16 cellular contexts compared by ENCODE assay signal in the genomic region with DNA sequence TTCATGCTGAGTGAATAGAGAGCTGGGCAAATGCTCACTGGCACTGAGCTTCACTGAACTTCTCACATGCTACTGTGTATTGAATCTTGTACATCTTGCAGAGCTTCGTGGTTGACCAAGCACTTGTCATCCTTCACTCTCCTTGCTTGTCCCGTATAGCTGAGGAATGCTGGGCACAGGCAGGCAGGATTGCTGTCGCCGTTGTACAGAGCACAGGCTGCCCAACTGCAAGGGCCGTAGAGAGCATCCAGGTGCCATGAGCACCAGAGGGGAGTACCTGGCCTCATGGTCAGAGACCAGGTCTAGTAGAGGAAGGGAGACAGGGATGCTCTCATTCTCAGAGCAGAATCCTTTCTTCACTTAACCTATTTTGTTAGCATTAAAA.
"Had no signal": no experiment of that assay in that cellular context is flagged by ENCODE, and none has a peak within 500 bp of the region (broad histone marks: within the 10 kb centered on the region; RNA-seq: fewer than 3 reads in every experiment).

No MANE protein-coding gene starts in this region.

- H3K27me3 Mint-ChIP-seq: activated CD8-positive, alpha-beta T cell treated with anti-CD3 and anti-CD28 coated beads for 36 hours; activated naive CD8-positive, alpha-beta T cell had no signal

- H3K4me2 ChIP-seq: SK-N-SH had no signal

- H3K4me1 ChIP-seq: ascending aorta, esophagus muscularis mucosa, heart left ventricle, left ventricle myocardium inferior, parathyroid adenoma, upper lobe of left lung had no signal

- H3K36me3 ChIP-seq: ascending aorta, esophagus muscularis mucosa, heart left ventricle, left ventricle myocardium inferior, upper lobe of left lung had no signal

- H3K9ac ChIP-seq: parathyroid adenoma, SK-N-SH had no signal

- H3K27ac ChIP-seq: ascending aorta, dorsolateral prefrontal cortex, esophagus muscularis mucosa, heart left ventricle, left ventricle myocardium inferior, parathyroid adenoma, skin epidermis, upper lobe of left lung had no signal

- H2AFZ ChIP-seq: parathyroid adenoma had no signal

- H3K27me3 ChIP-seq: ascending aorta, upper lobe of left lung had no signal

- H3K4me3 ChIP-seq: ascending aorta, dorsolateral prefrontal cortex, esophagus muscularis mucosa, heart left ventricle, left ventricle myocardium inferior, skin epidermis, upper lobe of left lung had no signal

- H3K9me3 ChIP-seq: ascending aorta, esophagus muscularis mucosa, heart left ventricle, left ventricle myocardium inferior, SK-N-SH, upper lobe of left lung had no signal

- DNase-seq: activated CD8-positive, alpha-beta T cell treated with anti-CD3 and anti-CD28 coated beads for 36 hours; activated gamma-delta T cell; left ventricle myocardium inferior; mesendoderm; retina had no signal

- H3K4me3 Mint-ChIP-seq: activated CD8-positive, alpha-beta T cell treated with anti-CD3 and anti-CD28 coated beads for 36 hours; activated naive CD8-positive, alpha-beta T cell; neural crest cell; WTC11 had no signal

- H3K36me3 Mint-ChIP-seq: activated naive CD8-positive, alpha-beta T cell; WTC11 had no signal

- H3K9me3 Mint-ChIP-seq: activated CD8-positive, alpha-beta T cell treated with anti-CD3 and anti-CD28 coated beads for 36 hours; neural crest cell; WTC11 had no signal

- H3K27ac Mint-ChIP-seq: activated CD8-positive, alpha-beta T cell treated with anti-CD3 and anti-CD28 coated beads for 36 hours; activated naive CD8-positive, alpha-beta T cell; WTC11 had no signal
